Comparison of ENCODE assay signal across 25 cellular contexts in the genomic region with DNA sequence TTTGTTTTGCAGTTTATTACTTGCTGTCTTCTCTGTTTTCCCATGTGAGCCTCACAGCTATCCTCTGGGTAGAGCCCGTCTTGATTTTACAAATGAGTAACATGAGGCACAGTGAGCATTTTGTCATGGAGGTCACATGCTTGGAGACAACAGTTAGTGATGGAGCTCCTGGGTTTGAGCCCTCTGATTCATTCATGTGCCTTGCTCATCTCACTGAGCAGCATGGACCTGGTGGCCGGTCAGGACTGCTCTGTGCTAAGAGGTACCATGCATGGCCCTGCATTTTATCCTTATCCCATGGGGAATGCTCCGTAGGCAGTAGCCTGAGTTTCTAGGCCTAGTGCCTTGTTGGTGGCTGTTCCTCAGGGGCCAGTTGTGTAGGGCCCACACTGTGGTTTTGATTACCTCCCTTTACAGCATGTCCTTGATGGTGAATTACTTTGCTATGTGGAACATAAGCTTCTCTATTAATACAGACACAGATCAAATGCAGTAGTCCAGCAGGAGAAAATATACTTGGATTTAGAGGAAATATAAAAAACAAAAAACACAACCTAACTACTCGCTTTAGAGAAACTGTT. TPM values are rescaled to one million over a fixed set of nuclear protein-coding genes. Genes with fewer than 3 reads are reported as not detected.
DNase-seq lines count a peak whose midpoint lies in the region; ATAC-seq and TF ChIP-seq lines count a peak whose summit lies in the region.
"Had no signal": no experiment of that assay in that cellular context is flagged by ENCODE, and none has a peak within 500 bp of the region (broad histone marks: within the 10 kb centered on the region; RNA-seq: fewer than 3 reads in every experiment).

No MANE protein-coding gene starts in this region.

- H3K9me2 ChIP-seq in GM23248 (ENCODE audit: insufficient read depth): no peaks in the 10 kb centered on the region

- peak; percentile 21 for DNase-seq in GM23248
- peak; percentile 6 for DNase-seq in medulla oblongata (ENCODE audit: extremely low spot score)
- no peak for DNase-seq in gastrocnemius medialis
- DNase-seq in HPDE6-E6E7 (ENCODE audit: extremely low spot score): no peak
- no peak for DNase-seq in T-helper 17 cell
- DNase-seq in activated CD4-positive, alpha-beta memory T cell treated with anti-CD3 and anti-CD28 coated beads for 36 hours: no peak
- DNase-seq: 8988T; ACHN; Calu3; DMS79 treated with DMSO at 0.1 percent for 48 hours; GF-D8; H7; KBM-7; NCI-H1105 treated with DMSO at 0.1 percent for 48 hours; NCI-H2029; NCI-H446 treated with DMSO at 0.1 percent for 48 hours; NCI-H526; NCI-H82; NK-92 treated with Interleukin-12 subunit alpha and Interleukin-12 subunit beta, amount 100 ng/mL, for 24 hours; PC-3; Right ventricle myocardium superior; RPMI8226 had no signal

- no peak overlapping the region for H3K27ac Mint-ChIP-seq in T-helper 17 cell
- no peak overlapping the region for H3K27ac Mint-ChIP-seq in activated CD4-positive, alpha-beta memory T cell treated with anti-CD3 and anti-CD28 coated beads for 36 hours

- no peaks in the 10 kb centered on the region for H3K36me3 ChIP-seq in GM23248 (ENCODE audit: low read depth)
- H3K36me3 ChIP-seq in gastrocnemius medialis: no peaks in the 10 kb centered on the region
- H3K36me3 ChIP-seq: SJSA1 had no signal

- CTCF ChIA-PET in activated CD4-positive, alpha-beta memory T cell treated with anti-CD3 and anti-CD28 coated beads for 36 hours (lab: Charles Lee): interaction anchor here (0.8 kb wide), 1 partner anchor 257 kb away, joined by 3 read pairs; no protein-coding TSS in a partner anchor

- peaks cover 8% of the 10 kb centered on the region for H3K4me1 Mint-ChIP-seq in T-helper 17 cell
- peaks cover 2% of the 10 kb centered on the region for H3K4me1 Mint-ChIP-seq in activated CD4-positive, alpha-beta memory T cell treated with anti-CD3 and anti-CD28 coated beads for 36 hours (ENCODE audit: low read depth)

- no peak overlapping the region for H3K4me2 ChIP-seq in GM23248 (ENCODE audit: unreplicated experiment)

- H3K9me3 Mint-ChIP-seq in activated CD4-positive, alpha-beta memory T cell treated with anti-CD3 and anti-CD28 coated beads for 36 hours: no peaks in the 10 kb centered on the region

- H3K4me1 ChIP-seq in GM23248 (ENCODE audit: insufficient read depth) (no peaks in the 10 kb centered on the region), gastrocnemius medialis (peaks cover 13 to 17% of the 10 kb centered on the region in 2 donors)
- H3K4me1 ChIP-seq: SJSA1 had no signal

- H3K27ac ChIP-seq in GM23248 (no peak overlapping the region), VCaP (peak overlapping the region; percentile 12; the same call in 1 of the 2 replicates), gastrocnemius medialis (no peak overlapping the region)
- H3K27ac ChIP-seq: SJSA1 had no signal

- peak; percentile 24 to 50 for ATAC-seq in gastrocnemius medialis
- ATAC-seq in T-helper 17 cell: no peak
- ATAC-seq in GM21737 (IDR thresholded peaks at IDR 0.05; ENCODE audit: unreplicated experiment): no peak
- ATAC-seq: PC-3 had no signal

- intact Hi-C loops in gastrocnemius medialis (cut with DNase I; ENCODE audit: low total_unique reads): no loop called here
- intact Hi-C loops in activated CD4-positive, alpha-beta memory T cell treated with anti-CD3 and anti-CD28 coated beads for 36 hours (cut with micrococcal nuclease): no loop called here

- no peaks in the 10 kb centered on the region for H4K20me1 ChIP-seq in GM23248 (ENCODE audit: insufficient read depth)

- H3K9ac ChIP-seq in GM23248: no peak overlapping the region

- POLR2A ChIA-PET in activated CD4-positive, alpha-beta memory T cell treated with anti-CD3 and anti-CD28 coated beads for 36 hours (lab: Charles Lee): no interaction called here

- in situ Hi-C loops in GM23248 (cut with MboI): no loop called here
- in situ Hi-C loops in gastrocnemius medialis (cut with MboI; ENCODE audit: low sequenced_read_pairs in 4 of 4): no loop called here

- no peaks in the 10 kb centered on the region for H3K27me3 Mint-ChIP-seq in T-helper 17 cell
- no peaks in the 10 kb centered on the region for H3K27me3 Mint-ChIP-seq in activated CD4-positive, alpha-beta memory T cell treated with anti-CD3 and anti-CD28 coated beads for 36 hours

- no peaks in the 10 kb centered on the region for H3K9me3 ChIP-seq in GM23248 (ENCODE audit: low read depth)
- H3K9me3 ChIP-seq in gastrocnemius medialis: no peaks in the 10 kb centered on the region
- no peaks in the 10 kb centered on the region for H3K9me3 ChIP-seq in T-helper 17 cell (ENCODE audit: control insufficient read depth, low read length, poor library complexity, severe bottlenecking)
- H3K9me3 ChIP-seq: SJSA1 had no signal

- no peak overlapping the region for H2AFZ ChIP-seq in GM23248

- H3F3A ChIP-seq in GM23248 (ENCODE audit: insufficient read depth): no peaks in the 10 kb centered on the region

- H3K4me3 ChIP-seq in GM23248: no peak overlapping the region
- no peak overlapping the region for H3K4me3 ChIP-seq in gastrocnemius medialis
- H3K4me3 ChIP-seq: SJSA1 had no signal

- no peak overlapping the region for H3K4me3 Mint-ChIP-seq in T-helper 17 cell
- H3K4me3 Mint-ChIP-seq in activated CD4-positive, alpha-beta memory T cell treated with anti-CD3 and anti-CD28 coated beads for 36 hours: no peak overlapping the region

- no peaks in the 10 kb centered on the region for H3K79me2 ChIP-seq in GM23248 (ENCODE audit: insufficient read depth)

- TF ChIP-seq CTCF in VCaP (conservative IDR thresholded peaks at IDR 0.05) (no peak), gastrocnemius medialis (IDR thresholded peaks at IDR 0.05 in 4 of 5, conservative IDR thresholded peaks at IDR 0.05 in 1 of 5) (no peak)

- 85 to 97% methylated on average over 4 of the region's 4 CpGs for WGBS in GM23248 (ENCODE audit: low coverage in 1 of 2, low lambda C conversion rate in 2 of 2, missing lambda C conversion rate in 2 of 2), 2 experiments

- peaks cover 2% of the 10 kb centered on the region for H3K36me3 Mint-ChIP-seq in T-helper 17 cell (ENCODE audit: low read depth)
- H3K36me3 Mint-ChIP-seq in activated CD4-positive, alpha-beta memory T cell treated with anti-CD3 and anti-CD28 coated beads for 36 hours: peaks cover under 1% of the 10 kb centered on the region

- TF ChIP-seq POLR2A in gastrocnemius medialis (IDR thresholded peaks at IDR 0.05): no peak

- no peaks in the 10 kb centered on the region for H3K27me3 ChIP-seq in GM23248 (replicated peaks; ENCODE audit: insufficient read depth)
- no peaks in the 10 kb centered on the region for H3K27me3 ChIP-seq in gastrocnemius medialis
- H3K27me3 ChIP-seq: SJSA1 had no signal

RNA-seq across cellular contexts. Expression of gene MAP2K5, which starts 35.6 kb away (rescaled TPM):
- total RNA-seq in GM23248 (2014; rRNA removed; shearing (Covaris generic)): 2.8 and 2.9 TPM in 2 replicates
- polyA plus RNA-seq in GM23248 (2016; fragmentation: Nextera tagmentation; extraction: Ambion mirVana): 15.0 and 15.6 TPM in 2 replicates
- total RNA-seq in gastrocnemius medialis (1 to 10 TPM; 5.9 to 6.8 (median 6.4) TPM), T-helper 17 cell (10 to 100 TPM; 27.1 to 30.4 TPM)
- total RNA-seq in activated CD4-positive, alpha-beta memory T cell treated with anti-CD3 and anti-CD28 coated beads for 36 hours: 10 to 100 TPM; 16.5 to 17.4 TPM

RNA-seq across cellular contexts. Expression of gene C15orf61, which starts 57.2 kb away (rescaled TPM):
- total RNA-seq in GM23248 (2014; rRNA removed; shearing (Covaris generic)): 2.8 and 3.7 TPM in 2 replicates
- 9.1 and 10.5 TPM in 2 replicates for polyA plus RNA-seq in GM23248 (2016; fragmentation: Nextera tagmentation; extraction: Ambion mirVana)
- 10 to 100 TPM; 10.2 to 25.9 (median 15.8) TPM for total RNA-seq in gastrocnemius medialis
- 1 to 10 TPM; 7.7 to 8.7 TPM for total RNA-seq in T-helper 17 cell
- 1 to 10 TPM; 4.1 to 4.3 TPM for total RNA-seq in activated CD4-positive, alpha-beta memory T cell treated with anti-CD3 and anti-CD28 coated beads for 36 hours

Comparison
In these comparisons a context has a peak if more than half of its experiments do, and no peak if none do; other contexts are left out.
1. DNase-seq: peak in GM23248 (single experiment) and medulla oblongata (single experiment); none in gastrocnemius medialis (0 of 2), HPDE6-E6E7 (single experiment), T-helper 17 cell (0 of 3) and activated CD4-positive, alpha-beta memory T cell treated with anti-CD3 and anti-CD28 coated beads for 36 hours (single experiment).
2. ATAC-seq: peak in gastrocnemius medialis (2 of 2); none in T-helper 17 cell (single experiment) and GM21737 (single experiment).